ENCODE assay signal across 14 cellular contexts in the genomic region with DNA sequence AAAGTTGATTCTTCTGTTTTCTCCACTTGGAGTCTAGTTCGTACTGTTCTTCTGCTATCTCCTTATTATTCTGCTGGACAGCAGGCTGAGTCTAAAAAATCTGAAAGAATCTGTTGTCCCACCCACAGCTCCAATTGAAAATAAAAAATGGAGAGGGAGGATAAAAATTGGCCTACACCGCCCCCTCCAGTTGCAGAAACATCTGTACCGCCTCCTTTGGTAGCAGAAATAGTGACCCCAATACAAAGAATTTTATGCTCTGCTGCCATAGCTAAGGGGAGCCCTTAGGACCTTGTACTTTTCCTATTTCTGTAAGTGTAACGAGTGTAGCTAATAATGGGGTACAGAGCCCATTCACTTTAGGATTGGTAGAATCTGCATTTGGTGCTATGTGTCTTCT. TPM values are rescaled to one million over a fixed set of nuclear protein-coding genes. Genes with fewer than 3 reads are reported as not detected.
A peak's percentile ranks its signal among the peaks of the same experiment; 100 is the strongest.
DNase-seq lines count a peak whose midpoint lies in the region; ATAC-seq and TF ChIP-seq lines count a peak whose summit lies in the region.
"Had no signal": no experiment of that assay in that cellular context is flagged by ENCODE, and none has a peak within 500 bp of the region (broad histone marks: within the 10 kb centered on the region; RNA-seq: fewer than 3 reads in every experiment).

No MANE protein-coding gene starts in this region.

- H3K4me1 Mint-ChIP-seq in stimulated activated naive CD8-positive, alpha-beta T cell treated with anti-CD3 and anti-CD28 coated beads, Interleukin-15, amount 100 ng/mL, for 72 hours, result peaks cover 27% of the 10 kb centered on the region

- no peaks in the 10 kb centered on the region for H3K9me3 ChIP-seq in left ventricle myocardium inferior (replicated peaks)
- no peaks in the 10 kb centered on the region for H3K9me3 ChIP-seq in right cardiac atrium (ENCODE audit: control insufficient read depth, low read length)
- H3K9me3 ChIP-seq: neutrophil had no signal

- intact Hi-C loops in left ventricle myocardium inferior (cut with micrococcal nuclease), result loop anchor here (5.0 kb wide), 1 partner anchor 85 kb away; no protein-coding TSS in a partner anchor
- intact Hi-C loops in right cardiac atrium (cut with DNase I), result loop anchor here in 1 of 4 donors (5.0 kb wide), 1 partner anchor 85 kb away; no protein-coding TSS in a partner anchor

- H3K4me1 ChIP-seq in left ventricle myocardium inferior (peaks cover 26% of the 10 kb centered on the region), right cardiac atrium (ENCODE audit: control insufficient read depth, insufficient read depth, low read length) (no peaks in the 10 kb centered on the region)

- 54% methylated on average over 4 of the region's 4 CpGs for WGBS in right cardiac atrium

- TF ChIP-seq CTCF in left ventricle myocardium inferior (IDR thresholded peaks at IDR 0.05; ENCODE audit: borderline replicate concordance) (peak; percentile 58), VCaP (conservative IDR thresholded peaks at IDR 0.05) (no peak), fibroblast of villous mesenchyme (IDR thresholded peaks at IDR 0.05; ENCODE audit: insufficient read depth, low read depth, low read length) (peak; percentile 31)

- H3K27ac Mint-ChIP-seq in stimulated activated naive CD8-positive, alpha-beta T cell treated with anti-CD3 and anti-CD28 coated beads, Interleukin-15, amount 100 ng/mL, for 72 hours, result no peak overlapping the region

- no peaks in the 10 kb centered on the region for H3K36me3 ChIP-seq in left ventricle myocardium inferior
- H3K36me3 ChIP-seq: neutrophil had no signal

- H3K27ac ChIP-seq in left ventricle myocardium inferior (replicated peaks), result no peak overlapping the region
- H3K27ac ChIP-seq in right cardiac atrium (ENCODE audit: low read length), result no peak overlapping the region
- peak overlapping the region; percentile 70 for H3K27ac ChIP-seq in VCaP
- H3K27ac ChIP-seq: neutrophil, RWPE1 had no signal

- peaks cover 3 to 10% of the 10 kb centered on the region in 2 donors for H3K9me3 Mint-ChIP-seq in stimulated activated naive CD8-positive, alpha-beta T cell treated with anti-CD3 and anti-CD28 coated beads, Interleukin-15, amount 100 ng/mL, for 72 hours

- no peak overlapping the region for H3K4me3 Mint-ChIP-seq in stimulated activated naive CD8-positive, alpha-beta T cell treated with anti-CD3 and anti-CD28 coated beads, Interleukin-15, amount 100 ng/mL, for 72 hours

- H3K4me3 ChIP-seq in left ventricle myocardium inferior, result no peak overlapping the region
- H3K4me3 ChIP-seq in right cardiac atrium (ENCODE audit: low read length), result no peak overlapping the region
- H3K4me3 ChIP-seq in fibroblast of villous mesenchyme (ENCODE audit: low read depth, low read length), result no peak overlapping the region
- H3K4me3 ChIP-seq: lung had no signal

- H3K27me3 ChIP-seq in left ventricle myocardium inferior (ENCODE audit: low read depth) (peaks cover 52% of the 10 kb centered on the region), right cardiac atrium (ENCODE audit: control insufficient read depth, insufficient read depth) (no peaks in the 10 kb centered on the region)
- H3K27me3 ChIP-seq: neutrophil had no signal

- ATAC-seq in right cardiac atrium (no peak), GM21423 (IDR thresholded peaks at IDR 0.05; ENCODE audit: unreplicated experiment) (no peak)
- no peak for ATAC-seq in stimulated activated naive CD8-positive, alpha-beta T cell treated with anti-CD3 and anti-CD28 coated beads, Interleukin-15, amount 100 ng/mL, for 72 hours

- DNase-seq in left ventricle myocardium inferior (no peak), right cardiac atrium (no peak), fibroblast of villous mesenchyme (ENCODE audit: low read depth) (no peak), GM19240 (ENCODE audit: insufficient read length, low spot score) (no peak)
- DNase-seq in NK-92 treated with Interleukin-12 subunit alpha and Interleukin-12 subunit beta, amount 100 ng/mL, for 24 hours (lab: John Stamatoyannopoulos, UW), result no peak
- DNase-seq in stimulated activated naive CD8-positive, alpha-beta T cell treated with anti-CD3 and anti-CD28 coated beads, Interleukin-15, amount 100 ng/mL, for 72 hours, result no peak
- DNase-seq: effector CD4-positive, alpha-beta T cell; KG1; NCI-H2227 treated with DMSO at 0.1 percent for 48 hours had no signal

- H3K27me3 Mint-ChIP-seq in stimulated activated naive CD8-positive, alpha-beta T cell treated with anti-CD3 and anti-CD28 coated beads, Interleukin-15, amount 100 ng/mL, for 72 hours, result no peaks in the 10 kb centered on the region

RNA-seq across cellular contexts. Expression of a gene that starts 4.9 kb away (rescaled TPM):
- total RNA-seq in left ventricle myocardium inferior, result 124 TPM
- 100 to 1,000 TPM; 105 to 162 (median 140) TPM for total RNA-seq in right cardiac atrium
- polyA plus RNA-seq in right cardiac atrium, result 129 TPM
- total RNA-seq in fibroblast of villous mesenchyme, result 120 and 172 TPM in 2 replicates
